ENCODE assay signal across 11 cellular contexts in genomic region chr12:67826946-67827719, GRCh38.
DNase-seq lines count a peak whose midpoint lies in the region; ATAC-seq and TF ChIP-seq lines count a peak whose summit lies in the region.
"Had no signal": no experiment of that assay in that cellular context is flagged by ENCODE, and none has a peak within 500 bp of the region (broad histone marks: within the 10 kb centered on the region; RNA-seq: fewer than 3 reads in every experiment).

No MANE protein-coding gene starts in this region.

- DNase-seq in ACHN, result peak; percentile 72
- DNase-seq in MG63, result peak; percentile 7
- DNase-seq in epithelial cell of prostate (ENCODE audit: low read depth, low spot score), result no peak
- no peak for DNase-seq in 8988T
- DNase-seq in T-helper 2 cell treated with Interferon-gamma antibody and Interleukin-4, amounts not matched to agents 5 μg/mL and 100 μg/mL, for 36 hours (ENCODE audit: low spot score), result no peak
- DNase-seq in DMS79 (lab: John Stamatoyannopoulos, UW), result no peak
- DNase-seq: activated naive CD4-positive, alpha-beta T cell treated with anti-CD3 and anti-CD28 coated beads, Interleukin-2, amount 10 ng/mL, durations not matched to agents 7 days and 5 days; COR-L47; RPMI8226 had no signal

- in situ Hi-C loops in ACHN (cut with HindIII; ENCODE audit: low pct_ligation_motif_present, low pct_unique_long_range_greater_than_20kb, low sequenced_read_pairs), result no loop called here

- no peaks in the 10 kb centered on the region for H3K36me3 ChIP-seq in MG63

- H3K4me3 ChIP-seq in MG63, result peak overlapping the region; percentile 43

- peaks cover 30% of the 10 kb centered on the region for H3K4me1 Mint-ChIP-seq in nephron
- H3K4me1 Mint-ChIP-seq in T-helper 2 cell treated with Interferon-gamma antibody and Interleukin-4, amounts not matched to agents 5 μg/mL and 100 μg/mL, for 36 hours (ENCODE audit: low read depth), result peaks cover 9% of the 10 kb centered on the region

- H3K27ac ChIP-seq in epithelial cell of prostate, result peak overlapping the region; percentile 66

- H3K36me3 Mint-ChIP-seq in nephron (ENCODE audit: low read depth), result no peaks in the 10 kb centered on the region
- H3K36me3 Mint-ChIP-seq in T-helper 2 cell treated with Interferon-gamma antibody and Interleukin-4, amounts not matched to agents 5 μg/mL and 100 μg/mL, for 36 hours (ENCODE audit: low read depth), result peaks cover 2% of the 10 kb centered on the region
- H3K36me3 Mint-ChIP-seq: activated naive CD4-positive, alpha-beta T cell treated with anti-CD3 and anti-CD28 coated beads, Interleukin-2, amount 10 ng/mL, durations not matched to agents 7 days and 5 days had no signal

- H3K4me3 Mint-ChIP-seq in nephron, result peak overlapping the region in 2 of 3 experiments; percentile 44 to 50
- no peak overlapping the region for H3K4me3 Mint-ChIP-seq in T-helper 2 cell treated with Interferon-gamma antibody and Interleukin-4, amounts not matched to agents 5 μg/mL and 100 μg/mL, for 36 hours
- H3K4me3 Mint-ChIP-seq: activated naive CD4-positive, alpha-beta T cell treated with anti-CD3 and anti-CD28 coated beads, Interleukin-2, amount 10 ng/mL, durations not matched to agents 7 days and 5 days had no signal

- no peaks in the 10 kb centered on the region for H3K27me3 ChIP-seq in MG63

- peak overlapping the region; percentile 7 to 57 (median 55) for H3K27ac Mint-ChIP-seq in nephron
- no peak overlapping the region for H3K27ac Mint-ChIP-seq in T-helper 2 cell treated with Interferon-gamma antibody and Interleukin-4, amounts not matched to agents 5 μg/mL and 100 μg/mL, for 36 hours
- H3K27ac Mint-ChIP-seq: activated naive CD4-positive, alpha-beta T cell treated with anti-CD3 and anti-CD28 coated beads, Interleukin-2, amount 10 ng/mL, durations not matched to agents 7 days and 5 days had no signal

- TF ChIP-seq CTCF in nephron (IDR thresholded peaks at IDR 0.05; ENCODE audit: unreplicated experiment in 3 of 3), result no peak

- H3K27me3 Mint-ChIP-seq in nephron (ENCODE audit: low read depth), result no peaks in the 10 kb centered on the region
- H3K27me3 Mint-ChIP-seq in T-helper 2 cell treated with Interferon-gamma antibody and Interleukin-4, amounts not matched to agents 5 μg/mL and 100 μg/mL, for 36 hours (ENCODE audit: low read depth), result no peaks in the 10 kb centered on the region
- H3K27me3 Mint-ChIP-seq: activated naive CD4-positive, alpha-beta T cell treated with anti-CD3 and anti-CD28 coated beads, Interleukin-2, amount 10 ng/mL, durations not matched to agents 7 days and 5 days had no signal

- no peaks in the 10 kb centered on the region for H3K9me3 Mint-ChIP-seq in nephron
- H3K9me3 Mint-ChIP-seq in T-helper 2 cell treated with Interferon-gamma antibody and Interleukin-4, amounts not matched to agents 5 μg/mL and 100 μg/mL, for 36 hours, result peaks cover 8% of the 10 kb centered on the region

- no peaks in the 10 kb centered on the region for H3K9me3 ChIP-seq in MG63

- ATAC-seq in HG03442 (IDR thresholded peaks at IDR 0.05; ENCODE audit: unreplicated experiment), result no peak

Comparison
In these comparisons a context has a peak if more than half of its experiments do, and no peak if none do; other contexts are left out.
1. DNase-seq: peak in ACHN (single experiment) and MG63 (single experiment); none in epithelial cell of prostate (single experiment), 8988T (single experiment), T-helper 2 cell treated with Interferon-gamma antibody and Interleukin-4, amounts not matched to agents 5 μg/mL and 100 μg/mL, for 36 hours (single experiment) and DMS79 (single experiment).